Comparison of ENCODE assay signal across 1 cellular context in genomic region chr20:25148982-25149846, GRCh38.
TF ChIP-seq lines count a peak whose summit lies in the region.

No MANE protein-coding gene starts in this region.

TF ChIP-seq in IMR-90, 13 proteins besides CTCF, POLR2A, EP300 and RAD21:
- TF ChIP-seq BHLHE40 (IDR thresholded peaks at IDR 0.05; ENCODE audit: low read depth, low read length) (no peak), CHD1 (IDR thresholded peaks at IDR 0.05; ENCODE audit: low read depth, low read length) (no peak), SMC3 (IDR thresholded peaks at IDR 0.05; ENCODE audit: low read depth, low read length) (no peak), RFX5 (IDR thresholded peaks at IDR 0.05; ENCODE audit: low read depth, low read length) (no peak), NFE2L2 (IDR thresholded peaks at IDR 0.05; ENCODE audit: low read depth, low read length) (no peak), USF2 (IDR thresholded peaks at IDR 0.05; ENCODE audit: low read depth, low read length) (no peak), RCOR1 (IDR thresholded peaks at IDR 0.05; ENCODE audit: insufficient replicate concordance, low read length) (no peak), FOS (IDR thresholded peaks at IDR 0.05; ENCODE audit: low read depth, low read length) (no peak), CEBPB (IDR thresholded peaks at IDR 0.05; ENCODE audit: low read depth, low read length) (no peak)
- TF ChIP-seq, protein P1, sequence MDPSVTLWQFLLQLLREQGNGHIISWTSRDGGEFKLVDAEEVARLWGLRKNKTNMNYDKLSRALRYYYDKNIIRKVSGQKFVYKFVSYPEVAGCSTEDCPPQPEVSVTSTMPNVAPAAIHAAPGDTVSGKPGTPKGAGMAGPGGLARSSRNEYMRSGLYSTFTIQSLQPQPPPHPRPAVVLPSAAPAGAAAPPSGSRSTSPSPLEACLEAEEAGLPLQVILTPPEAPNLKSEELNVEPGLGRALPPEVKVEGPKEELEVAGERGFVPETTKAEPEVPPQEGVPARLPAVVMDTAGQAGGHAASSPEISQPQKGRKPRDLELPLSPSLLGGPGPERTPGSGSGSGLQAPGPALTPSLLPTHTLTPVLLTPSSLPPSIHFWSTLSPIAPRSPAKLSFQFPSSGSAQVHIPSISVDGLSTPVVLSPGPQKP (IDR thresholded peaks at IDR 0.05; ENCODE audit: borderline replicate concordance, low read depth, low read length) = no peak
